9 cellular contexts compared by ENCODE assay signal in the genomic region with DNA sequence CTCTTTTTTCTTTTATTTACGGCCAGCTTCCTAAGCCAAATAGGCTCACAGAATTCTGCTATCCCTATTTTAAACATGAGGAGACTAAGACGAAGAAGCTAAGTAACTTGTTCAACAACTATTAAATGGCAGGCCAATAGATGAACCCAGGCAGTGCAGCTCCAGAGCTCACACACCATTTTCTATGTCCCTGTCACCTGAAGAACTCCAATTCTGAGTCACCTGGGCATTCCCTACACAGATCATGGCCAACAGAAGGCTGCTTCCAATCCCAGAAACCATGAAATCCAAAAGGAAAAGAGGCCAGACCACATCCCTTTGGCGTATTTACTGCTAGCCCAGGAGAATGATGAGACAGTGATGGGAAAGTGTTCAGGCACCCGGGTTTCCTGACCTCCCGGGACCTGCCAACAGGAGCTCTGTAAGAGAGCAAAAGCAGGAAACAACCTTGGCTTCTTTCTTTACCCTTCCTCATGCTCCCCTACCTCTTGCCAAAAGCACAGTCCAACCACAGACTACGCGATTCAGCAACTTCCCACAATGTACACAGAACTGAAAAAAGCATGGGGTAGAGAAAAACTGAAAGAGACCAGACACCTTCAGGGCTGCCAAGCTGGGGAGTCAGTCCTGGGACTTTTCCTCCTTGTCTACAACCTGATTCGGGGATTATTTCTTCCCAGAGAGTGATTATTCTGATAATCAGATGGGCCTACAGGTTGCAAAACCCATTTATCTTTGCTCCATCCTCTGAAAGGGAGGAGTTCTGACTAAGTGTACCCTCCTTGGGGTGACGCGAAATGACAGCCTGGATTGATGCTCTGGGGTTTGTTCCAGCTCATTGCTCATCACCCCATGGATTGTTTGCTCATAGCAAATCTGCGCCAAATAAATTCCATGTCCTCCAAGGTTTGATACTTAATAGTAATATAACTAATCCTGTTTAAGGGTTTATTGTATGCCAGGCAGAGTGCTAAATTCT. TPM values are rescaled to one million over a fixed set of nuclear protein-coding genes. Genes with fewer than 3 reads are reported as not detected.
DNase-seq lines count a peak whose midpoint lies in the region; ATAC-seq, FAIRE-seq and TF ChIP-seq lines count a peak whose summit lies in the region.
"Had no signal": no experiment of that assay in that cellular context is flagged by ENCODE, and none has a peak within 500 bp of the region (broad histone marks: within the 10 kb centered on the region; RNA-seq: fewer than 3 reads in every experiment).

No MANE protein-coding gene starts in this region.

- no peak overlapping the region for H3K4me3 Mint-ChIP-seq in astrocyte (ENCODE audit: unreplicated experiment)
- H3K4me3 Mint-ChIP-seq in activated CD8-positive, alpha-beta T cell treated with anti-CD3 and anti-CD28 coated beads for 36 hours, result no peak overlapping the region

- peak overlapping the region; percentile 2 for H2AFZ ChIP-seq in astrocyte (ENCODE audit: low read depth, low read length)

- H3K36me3 ChIP-seq in astrocyte (ENCODE audit: insufficient read depth, low read length) (no peaks in the 10 kb centered on the region), mesendoderm (ENCODE audit: control insufficient read depth, insufficient read depth, low read length) (no peaks in the 10 kb centered on the region)

- no peak for TF ChIP-seq CTCF in astrocyte (IDR thresholded peaks at IDR 0.05; ENCODE audit: insufficient read depth, low read depth, low read length)
- no peak for TF ChIP-seq CTCF in activated CD8-positive, alpha-beta T cell treated with anti-CD3 and anti-CD28 coated beads for 36 hours (IDR thresholded peaks at IDR 0.05)
- no peak for TF ChIP-seq CTCF in coronary artery (IDR thresholded peaks at IDR 0.05)

- peak overlapping the region; percentile 19 for H3K56ac ChIP-seq in mesendoderm (ENCODE audit: low read length)

- intact Hi-C loops in activated CD8-positive, alpha-beta T cell treated with anti-CD3 and anti-CD28 coated beads for 36 hours (cut with micrococcal nuclease), result no loop called here

- H3K9ac ChIP-seq in astrocyte (ENCODE audit: low read length) (peak overlapping the region; percentile 34), mesendoderm (ENCODE audit: low read length) (no peak overlapping the region)

- H3K4me1 Mint-ChIP-seq in astrocyte (ENCODE audit: low read depth, unreplicated experiment), result peaks cover 14% of the 10 kb centered on the region
- no peaks in the 10 kb centered on the region for H3K4me1 Mint-ChIP-seq in activated CD8-positive, alpha-beta T cell treated with anti-CD3 and anti-CD28 coated beads for 36 hours (ENCODE audit: low read depth)

- DNase-seq in Daoy (ENCODE audit: low read depth), result peak; percentile 87
- DNase-seq in HT-29 (ENCODE audit: low spot score), result peak; percentile 23
- peak; percentile 92 for DNase-seq in astrocyte (ENCODE audit: low read depth)
- DNase-seq in mesendoderm, result no peak
- no peak for DNase-seq in activated CD8-positive, alpha-beta T cell treated with anti-CD3 and anti-CD28 coated beads for 36 hours
- DNase-seq in coronary artery (ENCODE audit: low spot score), result no peak
- DNase-seq in 8988T, result no peak
- DNase-seq in NCI-H2029 treated with DMSO at 0.1 percent for 48 hours (lab: John Stamatoyannopoulos, UW), result no peak
- DNase-seq: NCI-H1048 had no signal

- H2AK5ac ChIP-seq in mesendoderm (ENCODE audit: low read length), result no peak overlapping the region

- POLR2A ChIA-PET in activated CD8-positive, alpha-beta T cell treated with anti-CD3 and anti-CD28 coated beads for 36 hours (lab: Charles Lee), result no interaction called here

- ATAC-seq in activated CD8-positive, alpha-beta T cell treated with anti-CD3 and anti-CD28 coated beads for 36 hours, result no peak

- H3K4ac ChIP-seq in mesendoderm (ENCODE audit: low read depth, low read length), result no peak overlapping the region

- no peak overlapping the region for H4K8ac ChIP-seq in mesendoderm (ENCODE audit: low read depth, low read length)

- H3K4me1 ChIP-seq in astrocyte (ENCODE audit: insufficient read depth, low read length) (peaks cover 20% of the 10 kb centered on the region), mesendoderm (ENCODE audit: control insufficient read depth, low read depth, low read length) (peaks cover 5% of the 10 kb centered on the region)

- H2BK5ac ChIP-seq in mesendoderm (ENCODE audit: low read length), result peak overlapping the region; percentile 32

- H3K9me3 ChIP-seq in astrocyte (ENCODE audit: insufficient read depth, low read depth, low read length), result no peaks in the 10 kb centered on the region

- H3K27ac ChIP-seq in astrocyte (ENCODE audit: low read depth, low read length) (peak overlapping the region; percentile 65), mesendoderm (ENCODE audit: low read depth, low read length) (no peak overlapping the region), coronary artery (no peak overlapping the region)

- H3K18ac ChIP-seq in mesendoderm (ENCODE audit: low read length), result peak overlapping the region; percentile 51

- no peaks in the 10 kb centered on the region for H3K79me1 ChIP-seq in mesendoderm (ENCODE audit: low read length)

- H3K27me3 Mint-ChIP-seq in astrocyte (ENCODE audit: low read depth, unreplicated experiment), result no peaks in the 10 kb centered on the region
- H3K27me3 Mint-ChIP-seq in activated CD8-positive, alpha-beta T cell treated with anti-CD3 and anti-CD28 coated beads for 36 hours, result no peaks in the 10 kb centered on the region

- no peak for FAIRE-seq in astrocyte (lab: Jason Lieb, UNC)

- H3K23ac ChIP-seq in mesendoderm (ENCODE audit: low read length), result no peak overlapping the region

- no peaks in the 10 kb centered on the region for H4K20me1 ChIP-seq in astrocyte (ENCODE audit: insufficient read depth, low read length)

- H2BK15ac ChIP-seq in mesendoderm (replicated peaks; ENCODE audit: low read depth), result no peak overlapping the region

- CTCF ChIA-PET in activated CD8-positive, alpha-beta T cell treated with anti-CD3 and anti-CD28 coated beads for 36 hours (lab: Charles Lee), result interaction anchor here (0.9 kb wide), 1 partner anchor 55 kb away, joined by 3 read pairs; no protein-coding TSS in a partner anchor

- H3K4me3 ChIP-seq in astrocyte (ENCODE audit: insufficient read depth, low read depth, low read length) (no peak overlapping the region), mesendoderm (ENCODE audit: low read length) (no peak overlapping the region), coronary artery (no peak overlapping the region)

- peak overlapping the region; percentile 72 for H3K27ac Mint-ChIP-seq in astrocyte (ENCODE audit: unreplicated experiment)
- no peak overlapping the region for H3K27ac Mint-ChIP-seq in activated CD8-positive, alpha-beta T cell treated with anti-CD3 and anti-CD28 coated beads for 36 hours

- H2BK120ac ChIP-seq in mesendoderm (ENCODE audit: low read depth, low read length), result no peak overlapping the region

- H3K4me2 ChIP-seq in astrocyte (ENCODE audit: low read length), result peak overlapping the region; percentile 60
- H3K4me2 ChIP-seq in mesendoderm (ENCODE audit: low read length), result no peak overlapping the region

- H3K27me3 ChIP-seq in astrocyte (ENCODE audit: insufficient read depth, low read length) (no peaks in the 10 kb centered on the region), mesendoderm (ENCODE audit: insufficient read depth, low read length, poor library complexity) (no peaks in the 10 kb centered on the region)

- no peaks in the 10 kb centered on the region for H3K36me3 Mint-ChIP-seq in astrocyte (ENCODE audit: low read depth, unreplicated experiment)
- H3K36me3 Mint-ChIP-seq in activated CD8-positive, alpha-beta T cell treated with anti-CD3 and anti-CD28 coated beads for 36 hours (ENCODE audit: low read depth), result no peaks in the 10 kb centered on the region

- no peaks in the 10 kb centered on the region for H3K9me3 Mint-ChIP-seq in astrocyte (ENCODE audit: unreplicated experiment)
- no peaks in the 10 kb centered on the region for H3K9me3 Mint-ChIP-seq in activated CD8-positive, alpha-beta T cell treated with anti-CD3 and anti-CD28 coated beads for 36 hours

- H3K79me2 ChIP-seq in astrocyte (ENCODE audit: insufficient read depth, low read length), result no peaks in the 10 kb centered on the region
- H3K79me2 ChIP-seq in mesendoderm (ENCODE audit: control insufficient read depth, insufficient read depth, low read length), result no peaks in the 10 kb centered on the region

- H4K5ac ChIP-seq in mesendoderm (ENCODE audit: low read length), result no peak overlapping the region

- no CpG with 5 or more reads among the region's 11 CpGs for WGBS in mesendoderm (ENCODE audit: extremely low coverage, insufficient coverage, low lambda C conversion rate)

RNA-seq across cellular contexts. Expression of a gene that starts 47.8 kb away (rescaled TPM):
- total RNA-seq in Daoy (2014; rRNA removed; shearing (Covaris generic)), result 0.09 and 1.5 TPM in 2 replicates
- 0.08 TPM in 1 of 2 replicates, not detected in the other for total RNA-seq in HT-29 (2014; rRNA removed; shearing (Covaris generic))
- total RNA-seq in astrocyte, result 1.7 and 2.0 TPM in 2 replicates
- polyA plus RNA-seq in mesendoderm (2013, experiment 1 of 2), result 12.0 TPM
- polyA plus RNA-seq in mesendoderm (2013, experiment 2 of 2), result 11.5 TPM
- total RNA-seq in activated CD8-positive, alpha-beta T cell treated with anti-CD3 and anti-CD28 coated beads for 36 hours, result under 1 TPM; 0.11 to 0.43 TPM

Comparison
In these comparisons a context has a peak if more than half of its experiments do, and no peak if none do; other contexts are left out.
1. DNase-seq: peak in Daoy (single experiment), HT-29 (single experiment) and astrocyte (single experiment); none in mesendoderm (single experiment), activated CD8-positive, alpha-beta T cell treated with anti-CD3 and anti-CD28 coated beads for 36 hours (single experiment), coronary artery (single experiment), 8988T (single experiment) and NCI-H2029 treated with DMSO at 0.1 percent for 48 hours (single experiment).